In genomic region chr12:95319694-95320331, GRCh38 we compare ENCODE assay signal across 23 cellular contexts.
DNase-seq lines count a peak whose midpoint lies in the region; ATAC-seq, FAIRE-seq and TF ChIP-seq lines count a peak whose summit lies in the region.
"Had no signal": no experiment of that assay in that cellular context is flagged by ENCODE, and none has a peak within 500 bp of the region (broad histone marks: within the 10 kb centered on the region; RNA-seq: fewer than 3 reads in every experiment).

No MANE protein-coding gene starts in this region.

- WGBS in IMR-90 (ENCODE audit: extremely low coverage in 2 of 2, insufficient read length in 1 of 2), 2 experiments: no CpG with 5 or more reads among the region's 1 CpG

- H3K4me3 ChIP-seq in IMR-90 (ENCODE audit: insufficient read depth, low read depth, low read length) (no peak overlapping the region), astrocyte (ENCODE audit: insufficient read depth, low read depth, low read length) (no peak overlapping the region), foreskin fibroblast (ENCODE audit: low read depth in 1 of 2, low read length in 2 of 2) (no peak overlapping the region)
- no peak overlapping the region for H3K4me3 ChIP-seq in CD4-positive, alpha-beta memory T cell (ENCODE audit: low read length in 2 of 2)
- H3K4me3 ChIP-seq: adrenal gland, ovary, sigmoid colon, uterus had no signal

- peak overlapping the region; percentile 55 for H3K18ac ChIP-seq in IMR-90 (ENCODE audit: low read depth, low read length)

- H4K8ac ChIP-seq in IMR-90 (ENCODE audit: low read depth in 2 of 2, low read length in 2 of 2): peak overlapping the region; percentile 3; a peak in 1 of 4 replicates

- H3K9me3 ChIP-seq in IMR-90 (ENCODE audit: control insufficient read depth, insufficient read depth, low read length) (no peaks in the 10 kb centered on the region), astrocyte (ENCODE audit: insufficient read depth, low read depth, low read length) (no peaks in the 10 kb centered on the region)
- H3K9me3 ChIP-seq in CD4-positive, alpha-beta memory T cell (ENCODE audit: control insufficient read depth in 1 of 2, low read length in 2 of 2): no peaks in the 10 kb centered on the region
- H3K9me3 ChIP-seq: adrenal gland, ovary, sigmoid colon, uterus had no signal

- peak overlapping the region; percentile 1; the same call in 1 of the 2 replicates for H3K23ac ChIP-seq in IMR-90 (ENCODE audit: low read depth, low read length)

- dilution Hi-C loops in IMR-90 (cut with HindIII; ENCODE audit: low sequenced_read_pairs, unreplicated experiment): no loop called here

- POLR2A ChIA-PET in IMR-90 (lab: Charles Lee; ENCODE audit: unreplicated experiment): no interaction called here
- POLR2A ChIA-PET in CD4-positive, alpha-beta memory T cell (lab: Charles Lee; ENCODE audit: partially characterized antibody): interaction anchor here (0.7 kb wide), 1 partner anchor 24 kb away, joined by 3 read pairs; no protein-coding TSS in a partner anchor

- H2BK5ac ChIP-seq in IMR-90 (ENCODE audit: low read depth, low read length, poor library complexity, severe bottlenecking): peak overlapping the region; percentile 11

- H4K5ac ChIP-seq in IMR-90 (ENCODE audit: low read depth, low read length): peak overlapping the region; percentile 65

- 0 out of 2 replicates have a peak overlapping the region, but pooled peaks have one; percentile 9 for H3K56ac ChIP-seq in IMR-90 (ENCODE audit: extremely low read depth, insufficient read depth, low read length)

- CTCF ChIA-PET in IMR-90 (lab: Yijun Ruan, JAX): interaction anchor here (0.6 to 1.0 kb wide), 3 partner anchors 15 to 107 kb away, joined by 3 to 4 read pairs (median 4); no protein-coding TSS in a partner anchor
- CTCF ChIA-PET in CD4-positive, alpha-beta memory T cell (lab: Charles Lee; ENCODE audit: partially characterized antibody): no interaction called here

- H3K79me2 ChIP-seq in astrocyte (ENCODE audit: insufficient read depth, low read length): no peaks in the 10 kb centered on the region

- DNase-seq in IMR-90 (peak; percentile 10), astrocyte (ENCODE audit: low read depth) (peak; percentile 49), foreskin fibroblast (peak; percentile 7 to 42), progenitor cell of endocrine pancreas (ENCODE audit: low spot score, unreplicated experiment) (no peak), NCI-H1694 (lab: John Stamatoyannopoulos, UW) (no peak), NCI-H510A treated with DMSO at 0.1 percent for 48 hours (lab: John Stamatoyannopoulos, UW) (no peak), GM12892 (ENCODE audit: insufficient read length) (no peak)
- no peak for DNase-seq in CD4-positive, alpha-beta memory T cell
- DNase-seq: activated CD4-positive, alpha-beta memory T cell treated with anti-CD3 and anti-CD28 coated beads, Interleukin-2, amount 10 ng/mL, durations not matched to agents 7 days and 5 days; activated CD4-positive, CD25-positive, alpha-beta regulatory T cell; adrenal gland; DMS153; H7; natural killer cell; NCI-H1694 treated with DMSO at 0.1 percent for 48 hours; NCI-H774; ovary; sigmoid colon; stimulated activated CD8-positive, alpha-beta memory T cell treated with anti-CD3 and anti-CD28 coated beads, Interleukin-4, amount 100 ng/mL, for 48 hours; SW 1271; uterus had no signal

- no TSS peak for BruUV-seq in IMR-90 (replicated peaks; lab: Mats Ljungman, UMichigan)

- peak overlapping the region; percentile 53; the same call in 1 of the 2 replicates for H3K27ac ChIP-seq in IMR-90 (ENCODE audit: insufficient read depth, low read length)
- H3K27ac ChIP-seq in astrocyte (ENCODE audit: low read depth, low read length): no peak overlapping the region
- no peak overlapping the region for H3K27ac ChIP-seq in CD4-positive, alpha-beta memory T cell (ENCODE audit: low read depth, low read length)
- H3K27ac ChIP-seq: adrenal gland, HL-60, ovary, sigmoid colon, uterus had no signal

- peak overlapping the region; percentile 13 for H3K4ac ChIP-seq in IMR-90 (ENCODE audit: low read depth, low read length)

- peak overlapping the region; percentile 61; the same call in 1 of the 2 replicates for H4K91ac ChIP-seq in IMR-90 (ENCODE audit: insufficient read depth, low read depth, low read length)

- H3K4me1 ChIP-seq in IMR-90 (ENCODE audit: control insufficient read depth, insufficient read depth, low read length): peaks cover 18% of the 10 kb centered on the region
- peaks cover 12% of the 10 kb centered on the region for H3K4me1 ChIP-seq in astrocyte (ENCODE audit: insufficient read depth, low read length)
- no peaks in the 10 kb centered on the region for H3K4me1 ChIP-seq in CD4-positive, alpha-beta memory T cell (ENCODE audit: insufficient read depth, low read length)
- H3K4me1 ChIP-seq: adrenal gland, uterus had no signal

- no peak for TF ChIP-seq POLR2A in IMR-90 (IDR thresholded peaks at IDR 0.05; ENCODE audit: low read depth, low read length)
- no peak for TF ChIP-seq POLR2A in GM12892 (IDR thresholded peaks at IDR 0.05; ENCODE audit: low read depth, low read length)

- intact Hi-C loops in IMR-90 (cut with micrococcal nuclease): no loop called here
- intact Hi-C loops in CD4-positive, alpha-beta memory T cell (cut with micrococcal nuclease): no loop called here

- H3K79me1 ChIP-seq in IMR-90 (ENCODE audit: low read depth in 1 of 2, low read length in 2 of 2): no peaks in the 10 kb centered on the region

- no peak overlapping the region for H2AK9ac ChIP-seq in IMR-90 (replicated peaks; ENCODE audit: low read depth, low read length, poor library complexity)

- H3K4me2 ChIP-seq in IMR-90 (ENCODE audit: low read depth, low read length) (no peak overlapping the region), astrocyte (ENCODE audit: low read length) (no peak overlapping the region)

- FAIRE-seq in astrocyte (lab: Jason Lieb, UNC) (no peak), GM12892 (lab: Jason Lieb, UNC) (no peak)

- peak overlapping the region; percentile 41 for H3K27ac Mint-ChIP-seq in astrocyte (ENCODE audit: unreplicated experiment)
- peak overlapping the region; percentile 84 for H3K27ac Mint-ChIP-seq in progenitor cell of endocrine pancreas
- no peak overlapping the region for H3K27ac Mint-ChIP-seq in CD4-positive, alpha-beta memory T cell
- H3K27ac Mint-ChIP-seq: activated CD4-positive, alpha-beta memory T cell treated with anti-CD3 and anti-CD28 coated beads, Interleukin-2, amount 10 ng/mL, durations not matched to agents 7 days and 5 days; natural killer cell had no signal

- H3K27me3 Mint-ChIP-seq in astrocyte (ENCODE audit: low read depth, unreplicated experiment): no peaks in the 10 kb centered on the region
- no peaks in the 10 kb centered on the region for H3K27me3 Mint-ChIP-seq in progenitor cell of endocrine pancreas
- peaks cover 3 to 5% of the 10 kb centered on the region in 2 donors for H3K27me3 Mint-ChIP-seq in CD4-positive, alpha-beta memory T cell

- H3K9me1 ChIP-seq in IMR-90 (ENCODE audit: insufficient read depth, low read length): peaks cover 7% of the 10 kb centered on the region

- peak overlapping the region; percentile 37; the same call in 2 of the 3 replicates for H2BK15ac ChIP-seq in IMR-90 (ENCODE audit: low read depth, low read length)

- no peak overlapping the region for H2AFZ ChIP-seq in IMR-90 (replicated peaks; ENCODE audit: low read length, poor library complexity)
- no peak overlapping the region for H2AFZ ChIP-seq in astrocyte (ENCODE audit: low read depth, low read length)

- H3K36me3 ChIP-seq in IMR-90 (ENCODE audit: control insufficient read depth, insufficient read depth, low read length) (no peaks in the 10 kb centered on the region), astrocyte (ENCODE audit: insufficient read depth, low read length) (no peaks in the 10 kb centered on the region)
- no peaks in the 10 kb centered on the region for H3K36me3 ChIP-seq in CD4-positive, alpha-beta memory T cell (ENCODE audit: insufficient read depth, low read length)
- H3K36me3 ChIP-seq: adrenal gland, ovary, sigmoid colon, uterus had no signal

- H3K36me3 Mint-ChIP-seq in astrocyte (ENCODE audit: low read depth, unreplicated experiment) (no peaks in the 10 kb centered on the region), progenitor cell of endocrine pancreas (ENCODE audit: insufficient read depth) (no peaks in the 10 kb centered on the region)
- no peaks in the 10 kb centered on the region for H3K36me3 Mint-ChIP-seq in CD4-positive, alpha-beta memory T cell
- H3K36me3 Mint-ChIP-seq: natural killer cell had no signal

- no peak overlapping the region; the same call in 1 of the 2 replicates for H3K14ac ChIP-seq in IMR-90 (replicated peaks; ENCODE audit: low read depth, low read length)

- TF ChIP-seq CTCF in IMR-90 (conservative IDR thresholded peaks at IDR 0.05; ENCODE audit: low read depth, low read length) (no peak), astrocyte (IDR thresholded peaks at IDR 0.05; ENCODE audit: insufficient read depth, low read depth, low read length) (no peak), foreskin fibroblast (IDR thresholded peaks at IDR 0.05; ENCODE audit: low read depth, low read length) (no peak), progenitor cell of endocrine pancreas (IDR thresholded peaks at IDR 0.05; ENCODE audit: unreplicated experiment) (no peak)

- peak overlapping the region; percentile 21 for H2BK120ac ChIP-seq in IMR-90 (ENCODE audit: low read depth, low read length)

- H3K4me3 Mint-ChIP-seq in astrocyte (ENCODE audit: unreplicated experiment) (no peak overlapping the region), progenitor cell of endocrine pancreas (ENCODE audit: low read depth) (no peak overlapping the region)
- H3K4me3 Mint-ChIP-seq in CD4-positive, alpha-beta memory T cell: no peak overlapping the region
- H3K4me3 Mint-ChIP-seq: activated CD4-positive, alpha-beta memory T cell treated with anti-CD3 and anti-CD28 coated beads, Interleukin-2, amount 10 ng/mL, durations not matched to agents 7 days and 5 days; central memory CD8-positive, alpha-beta T cell; natural killer cell had no signal

- peak overlapping the region; percentile 3; the same call in 1 of the 2 replicates for H2BK20ac ChIP-seq in IMR-90 (ENCODE audit: low read depth, low read length)

- H3K9me3 Mint-ChIP-seq in astrocyte (ENCODE audit: unreplicated experiment) (no peaks in the 10 kb centered on the region), progenitor cell of endocrine pancreas (ENCODE audit: low read depth) (no peaks in the 10 kb centered on the region)
- H3K9me3 Mint-ChIP-seq in CD4-positive, alpha-beta memory T cell: no peaks in the 10 kb centered on the region
- H3K9me3 Mint-ChIP-seq: activated CD4-positive, alpha-beta memory T cell treated with anti-CD3 and anti-CD28 coated beads, Interleukin-2, amount 10 ng/mL, durations not matched to agents 7 days and 5 days; central memory CD8-positive, alpha-beta T cell; natural killer cell had no signal

- H2AK5ac ChIP-seq in IMR-90 (ENCODE audit: low read depth, low read length): peak overlapping the region; percentile 3; the same call in 1 of the 2 replicates

- no peak for ATAC-seq in IMR-90 (ENCODE audit: low read depth)
- ATAC-seq: natural killer cell had no signal

- H3K9ac ChIP-seq in IMR-90 (ENCODE audit: low read depth, low read length): no peak overlapping the region; the same call in 1 of the 2 replicates
- no peak overlapping the region for H3K9ac ChIP-seq in astrocyte (ENCODE audit: low read length)

- no peaks in the 10 kb centered on the region for H4K20me1 ChIP-seq in IMR-90 (ENCODE audit: insufficient read depth, low read length)
- no peaks in the 10 kb centered on the region for H4K20me1 ChIP-seq in astrocyte (ENCODE audit: insufficient read depth, low read length)

- TF ChIP-seq RAD21 in IMR-90 (IDR thresholded peaks at IDR 0.05; ENCODE audit: low read length): no peak

- no peaks in the 10 kb centered on the region for H3K27me3 ChIP-seq in IMR-90 (ENCODE audit: control insufficient read depth, insufficient read depth, low read length)
- H3K27me3 ChIP-seq in astrocyte (ENCODE audit: insufficient read depth, low read length): no peaks in the 10 kb centered on the region
- H3K27me3 ChIP-seq in CD4-positive, alpha-beta memory T cell (ENCODE audit: insufficient read depth, low read length): no peaks in the 10 kb centered on the region
- H3K27me3 ChIP-seq: adrenal gland, ovary, sigmoid colon, uterus had no signal

- in situ Hi-C loops in IMR-90 (cut with MboI; ENCODE audit: low sequenced_read_pairs): no loop called here

- H3K4me1 Mint-ChIP-seq in astrocyte (ENCODE audit: low read depth, unreplicated experiment): peaks cover 9% of the 10 kb centered on the region
- peaks cover 60% of the 10 kb centered on the region for H3K4me1 Mint-ChIP-seq in progenitor cell of endocrine pancreas (ENCODE audit: low read depth)
- H3K4me1 Mint-ChIP-seq in CD4-positive, alpha-beta memory T cell: no peaks in the 10 kb centered on the region
- H3K4me1 Mint-ChIP-seq: activated CD4-positive, alpha-beta memory T cell treated with anti-CD3 and anti-CD28 coated beads, Interleukin-2, amount 10 ng/mL, durations not matched to agents 7 days and 5 days; central memory CD8-positive, alpha-beta T cell; natural killer cell had no signal

Comparison
In these comparisons a context has a peak if more than half of its experiments do, and no peak if none do; other contexts are left out.
1. DNase-seq: peak in IMR-90 (single experiment), astrocyte (single experiment) and foreskin fibroblast (2 of 2); none in progenitor cell of endocrine pancreas (single experiment), NCI-H1694 (single experiment), CD4-positive, alpha-beta memory T cell (0 of 5), NCI-H510A treated with DMSO at 0.1 percent for 48 hours (single experiment) and GM12892 (single experiment).
2. H3K27ac Mint-ChIP-seq: peak in astrocyte (single experiment) and progenitor cell of endocrine pancreas (single experiment); none in CD4-positive, alpha-beta memory T cell (0 of 7).